Comparison of ENCODE assay signal across 20 cellular contexts in genomic region chr1:165580931-165581871, GRCh38. TPM values are rescaled to one million over a fixed set of nuclear protein-coding genes. Genes with fewer than 3 reads are reported as not detected.
DNase-seq lines count a peak whose midpoint lies in the region; ATAC-seq and TF ChIP-seq lines count a peak whose summit lies in the region.
"Had no signal": no experiment of that assay in that cellular context is flagged by ENCODE, and none has a peak within 500 bp of the region (broad histone marks: within the 10 kb centered on the region; RNA-seq: fewer than 3 reads in every experiment).

No MANE protein-coding gene starts in this region.

- no peak overlapping the region for H2AFZ ChIP-seq in osteoblast (ENCODE audit: low read length)

- H3K27ac ChIP-seq in osteoblast (ENCODE audit: low read depth, low read length) = no peak overlapping the region
- H3K27ac ChIP-seq in transverse colon = no peak overlapping the region
- H3K27ac ChIP-seq: KMS-11, thoracic aorta had no signal

- H3K79me2 ChIP-seq in osteoblast (ENCODE audit: insufficient read depth, low read length) = no peaks in the 10 kb centered on the region

- H3K4me3 ChIP-seq in osteoblast (ENCODE audit: insufficient read depth, low read length) (no peak overlapping the region), transverse colon (no peak overlapping the region)
- H3K4me3 ChIP-seq: thoracic aorta had no signal

- H3K27me3 ChIP-seq in osteoblast (ENCODE audit: insufficient read depth, low read length) = no peaks in the 10 kb centered on the region
- peaks cover 5% of the 10 kb centered on the region for H3K27me3 ChIP-seq in transverse colon

- TF ChIP-seq CTCF in osteoblast (IDR thresholded peaks at IDR 0.05; ENCODE audit: extremely low read depth, low read depth, low read length) (no peak), transverse colon (IDR thresholded peaks at IDR 0.05) (no peak)

- no peaks in the 10 kb centered on the region for H3K9me3 ChIP-seq in osteoblast (ENCODE audit: low read depth, low read length)
- no peaks in the 10 kb centered on the region for H3K9me3 ChIP-seq in transverse colon
- H3K9me3 ChIP-seq: thoracic aorta had no signal

- intact Hi-C loops in transverse colon (cut with DNase I; ENCODE audit: low total_unique reads) = no loop called here

- TF ChIP-seq EP300 in transverse colon (IDR thresholded peaks at IDR 0.05; ENCODE audit: low read depth) = no peak

- no peak overlapping the region for H3K4me2 ChIP-seq in osteoblast (ENCODE audit: insufficient read depth, low read length)
- H3K4me2 ChIP-seq: KMS-11 had no signal

- in situ Hi-C loops in transverse colon (cut with MboI; ENCODE audit: low pct_ligation_motif_present in 1 of 4, low pct_unique_long_range_greater_than_20kb in 1 of 4, low sequenced_read_pairs in 3 of 4) = loop anchor here in 1 of 4 donors (25.0 kb wide), 1 partner anchor 319 kb away; no protein-coding TSS in a partner anchor

- no peaks in the 10 kb centered on the region for H3K4me1 ChIP-seq in osteoblast (ENCODE audit: insufficient read depth, low read length)
- H3K4me1 ChIP-seq in transverse colon = no peaks in the 10 kb centered on the region

- ATAC-seq in esophagus mucosa (peak; percentile 69), HG03460 (IDR thresholded peaks at IDR 0.05; ENCODE audit: unreplicated experiment) (no peak), HG03095 (IDR thresholded peaks at IDR 0.05; ENCODE audit: unreplicated experiment) (no peak)
- ATAC-seq: left cardiac atrium had no signal

- peak; percentile 64 for DNase-seq in EH (ENCODE audit: low read depth)
- DNase-seq in RKO (ENCODE audit: low spot score) = peak; percentile 19
- DNase-seq in osteoblast (ENCODE audit: insufficient read length, low spot score, missing footprints) = peak; percentile 57
- DNase-seq in transverse colon = no peak
- no peak for DNase-seq in nucleus accumbens (lab: John Stamatoyannopoulos, UW)
- DNase-seq: activated CD4-positive, CD25-positive, alpha-beta regulatory T cell treated with anti-CD3 and anti-CD28 coated beads, Interleukin-2, amount 50 U/mL, for 72 hours; CD8-positive, alpha-beta memory T cell; GOT3; left cardiac atrium; natural killer cell; NCI-H1092; NCI-H2081 treated with DMSO at 0.1 percent for 48 hours; RPMI8226 had no signal

- no peaks in the 10 kb centered on the region for H3K36me3 ChIP-seq in osteoblast (ENCODE audit: insufficient read depth, low read length)
- H3K36me3 ChIP-seq in transverse colon = no peaks in the 10 kb centered on the region
- H3K36me3 ChIP-seq: thoracic aorta had no signal

- TF ChIP-seq POLR2A in transverse colon (IDR thresholded peaks at IDR 0.05) = no peak

- 94 to 100% methylated on average over 3 to 24 of the region's 24 CpGs for WGBS in transverse colon (ENCODE audit: low coverage in 1 of 2), 2 donors

- no peaks in the 10 kb centered on the region for H4K20me1 ChIP-seq in osteoblast (ENCODE audit: insufficient read depth, low read length)

RNA-seq across cellular contexts. Expression of gene LRRC52, which starts 37.4 kb away (rescaled TPM):
- total RNA-seq in esophagus mucosa (not detected), osteoblast (not detected in 2 replicates), transverse colon (not detected)
- total RNA-seq: CD8-positive, alpha-beta memory T cell; HT1080; natural killer cell; NCI-H460; thoracic aorta had no signal

RNA-seq across cellular contexts. Expression of gene MGST3, which starts 49.8 kb away (rescaled TPM):
- total RNA-seq in esophagus mucosa (58.9 TPM), osteoblast (128 and 207 TPM in 2 replicates), transverse colon (100 to 1,000 TPM in 3 of 4 donors, 10 to 100 TPM in 1; 84.4 to 387 (median 220) TPM)

Comparison
In these comparisons a context has a peak if more than half of its experiments do, and no peak if none do; other contexts are left out.
1. DNase-seq: peak in EH (single experiment), RKO (single experiment) and osteoblast (single experiment); none in transverse colon (single experiment) and nucleus accumbens (0 of 56).